8 cellular contexts compared by ENCODE assay signal in the genomic region with DNA sequence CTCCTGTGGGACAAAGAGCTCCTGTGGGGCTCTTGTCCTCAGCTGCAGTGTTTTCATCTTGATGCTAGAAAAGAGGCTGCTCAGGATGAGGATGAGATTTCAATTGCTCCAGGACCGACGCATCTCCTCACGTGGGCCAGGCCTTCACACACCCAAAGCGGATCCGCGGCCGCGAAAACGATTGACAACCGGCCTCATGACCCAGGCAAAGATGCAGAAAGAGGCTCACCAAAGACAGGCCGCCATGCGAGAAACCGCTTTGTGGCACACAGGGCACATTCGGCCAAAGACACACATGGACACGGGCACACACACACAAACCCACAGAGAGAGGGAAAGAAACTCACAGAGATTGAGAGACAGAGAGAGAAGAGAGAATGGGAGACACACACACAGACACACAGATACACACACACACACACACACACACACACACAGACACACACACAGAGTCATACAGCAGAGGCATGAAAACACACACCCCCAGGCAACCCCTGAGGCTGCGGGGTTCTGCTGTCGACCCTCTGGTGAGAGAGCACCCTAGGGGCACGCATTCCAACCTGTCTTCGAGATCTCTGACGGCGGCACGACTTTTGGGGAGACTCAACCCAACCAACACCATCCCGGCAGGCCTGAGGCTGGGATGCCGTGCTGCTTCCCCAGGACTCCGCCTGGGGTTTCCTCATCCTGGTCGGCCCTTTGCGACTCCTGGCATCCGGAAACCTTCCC.
DNase-seq lines count a peak whose midpoint lies in the region; ATAC-seq and TF ChIP-seq lines count a peak whose summit lies in the region.

No MANE protein-coding gene starts in this region.

- H2AK5ac ChIP-seq in mesenchymal stem cell (ENCODE audit: low read length, severe bottlenecking) = no peak overlapping the region

- no peak overlapping the region for H3K4ac ChIP-seq in mesenchymal stem cell (ENCODE audit: low read depth in 1 of 2, low read length in 2 of 2)

- H3K36me3 ChIP-seq in heart left ventricle = no peaks in the 10 kb centered on the region
- no peaks in the 10 kb centered on the region for H3K36me3 ChIP-seq in mesenchymal stem cell (ENCODE audit: control insufficient read depth in 1 of 2, insufficient read depth in 2 of 2, low read depth in 1 of 2, low read length in 2 of 2)
- no peaks in the 10 kb centered on the region for H3K36me3 ChIP-seq in upper lobe of right lung

- intact Hi-C loops in heart left ventricle (cut with DNase I) = loop anchor here in 2 of 10 donors (5.0 kb wide), 2 partner anchors 168 to 243 kb away; a partner anchor contains a TSS
- intact Hi-C loops in left ventricle myocardium superior (cut with micrococcal nuclease) = no loop called here
- intact Hi-C loops in MCF 10A (cut with micrococcal nuclease) = no loop called here
- intact Hi-C loops in upper lobe of right lung (cut with DNase I) = no loop called here

- H3K4me3 ChIP-seq in heart left ventricle (peak overlapping the region; percentile 2 to 61 (median 48)), mesenchymal stem cell (ENCODE audit: insufficient read depth in 1 of 2, low read depth in 1 of 2, low read length in 2 of 2) (peak overlapping the region in 1 of 2 experiments; percentile 72), upper lobe of right lung (peak overlapping the region; percentile 39)

- no peak overlapping the region for H2BK15ac ChIP-seq in mesenchymal stem cell (ENCODE audit: low read depth, poor library complexity, severe bottlenecking)

- no peak overlapping the region for H2BK12ac ChIP-seq in mesenchymal stem cell (ENCODE audit: low read length in 2 of 2)

- CTCF ChIA-PET in MCF 10A (lab: Yijun Ruan, JAX) = interaction anchor here (0.6 kb wide), 1 partner anchor 17 kb away, joined by 3 read pairs; no protein-coding TSS in a partner anchor

- no peak overlapping the region for H2BK120ac ChIP-seq in mesenchymal stem cell (ENCODE audit: low read depth, low read length)

- TF ChIP-seq CTCF in heart left ventricle (IDR thresholded peaks at IDR 0.05) (no peak), MCF 10A (IDR thresholded peaks at IDR 0.05; ENCODE audit: unreplicated experiment) (no peak), upper lobe of right lung (IDR thresholded peaks at IDR 0.05) (no peak)

- BruUV-seq in MCF 10A (replicated peaks; lab: Mats Ljungman, UMichigan) = no TSS peak

- no peak overlapping the region for H2BK5ac ChIP-seq in mesenchymal stem cell (ENCODE audit: low read depth, low read length, poor library complexity, severe bottlenecking)

- H3K4me3 Mint-ChIP-seq in MCF 10A (ENCODE audit: unreplicated experiment) = peak overlapping the region; percentile 68

- no peak overlapping the region for H3K14ac ChIP-seq in mesenchymal stem cell (ENCODE audit: low read length in 2 of 2)

- H3K27ac ChIP-seq in heart left ventricle = peak overlapping the region in 2 of 12 donors; percentile 25 to 53
- no peak overlapping the region for H3K27ac ChIP-seq in mesenchymal stem cell (ENCODE audit: low read length, poor library complexity, severe bottlenecking)
- no peak overlapping the region for H3K27ac ChIP-seq in upper lobe of right lung

- TF ChIP-seq POLR2A in heart left ventricle (IDR thresholded peaks at IDR 0.05) = no peak

- H3K36me3 Mint-ChIP-seq in MCF 10A (ENCODE audit: insufficient read depth, unreplicated experiment) = peaks cover 5% of the 10 kb centered on the region

- no peaks in the 10 kb centered on the region for H3K9me3 Mint-ChIP-seq in MCF 10A (ENCODE audit: unreplicated experiment)

- H3K4me2 ChIP-seq in mesenchymal stem cell (ENCODE audit: low read length, poor library complexity, severe bottlenecking) = no peak overlapping the region

- H3K9me3 ChIP-seq in heart left ventricle (no peaks in the 10 kb centered on the region), mesenchymal stem cell (ENCODE audit: control insufficient read depth, low read length) (no peaks in the 10 kb centered on the region), upper lobe of right lung (no peaks in the 10 kb centered on the region)

- H3K18ac ChIP-seq in mesenchymal stem cell (ENCODE audit: low read depth in 1 of 2, low read length in 2 of 2) = no peak overlapping the region

- POLR2A ChIA-PET in MCF 10A (lab: Yijun Ruan, JAX) = no interaction called here

- no peak overlapping the region for H4K8ac ChIP-seq in mesenchymal stem cell (ENCODE audit: low read length)

- H3K23ac ChIP-seq in mesenchymal stem cell (ENCODE audit: low read length in 2 of 2) = no peak overlapping the region

- no peaks in the 10 kb centered on the region for H3K79me1 ChIP-seq in mesenchymal stem cell (replicated peaks; ENCODE audit: low read length, poor library complexity, severe bottlenecking)

- ATAC-seq in heart left ventricle (no peak), left ventricle myocardium superior (no peak), upper lobe of right lung (no peak)

- no peak overlapping the region for H4K91ac ChIP-seq in mesenchymal stem cell (ENCODE audit: low read length)

- H3K27me3 ChIP-seq in heart left ventricle = peaks cover 0 to 13% (median 0%) of the 10 kb centered on the region in 9 donors
- peaks cover 38 to 77% of the 10 kb centered on the region in 2 experiments for H3K27me3 ChIP-seq in mesenchymal stem cell (ENCODE audit: control insufficient read depth in 1 of 2, insufficient read depth in 1 of 2, low read length in 2 of 2)
- H3K27me3 ChIP-seq in upper lobe of right lung = peaks cover 7% of the 10 kb centered on the region

- peak overlapping the region; percentile 37 for H3K27ac Mint-ChIP-seq in MCF 10A (ENCODE audit: low read depth, unreplicated experiment)

- H3K4me1 ChIP-seq in heart left ventricle (peaks cover 0 to 62% (median 23%) of the 10 kb centered on the region in 12 donors), mesenchymal stem cell (ENCODE audit: control insufficient read depth, insufficient read depth, low read depth, low read length) (peaks cover 24% of the 10 kb centered on the region), upper lobe of right lung (peaks cover 13% of the 10 kb centered on the region)

- WGBS in heart left ventricle, 4 donors = 56 to 66% (median 61%) methylated on average over 24 to 28 of the region's 28 CpGs
- WGBS in mesenchymal stem cell = 88% methylated on average over 26 of the region's 28 CpGs

- DNase-seq in heart left ventricle = peak in 1 of 5 donors; percentile 55
- no peak for DNase-seq in left ventricle myocardium superior
- DNase-seq in MCF 10A (ENCODE audit: unreplicated experiment) = no peak
- DNase-seq in mesenchymal stem cell = no peak
- no peak for DNase-seq in upper lobe of right lung
- no peak for DNase-seq in SHP77 (lab: John Stamatoyannopoulos, UW)
- no peak for DNase-seq in midbrain (lab: John Stamatoyannopoulos, UW)
- no peak for DNase-seq in SW480 (ENCODE audit: low spot score)

- peaks cover 10% of the 10 kb centered on the region for H3K27me3 Mint-ChIP-seq in MCF 10A (ENCODE audit: insufficient read depth, unreplicated experiment)

- peak overlapping the region; percentile 51 for H3K9ac ChIP-seq in mesenchymal stem cell (ENCODE audit: low read length)

- peaks cover 33% of the 10 kb centered on the region for H3K4me1 Mint-ChIP-seq in MCF 10A (ENCODE audit: insufficient read depth, unreplicated experiment)

- no peak overlapping the region for H2AFZ ChIP-seq in mesenchymal stem cell (ENCODE audit: low read depth, low read length)
